In the genomic region with DNA sequence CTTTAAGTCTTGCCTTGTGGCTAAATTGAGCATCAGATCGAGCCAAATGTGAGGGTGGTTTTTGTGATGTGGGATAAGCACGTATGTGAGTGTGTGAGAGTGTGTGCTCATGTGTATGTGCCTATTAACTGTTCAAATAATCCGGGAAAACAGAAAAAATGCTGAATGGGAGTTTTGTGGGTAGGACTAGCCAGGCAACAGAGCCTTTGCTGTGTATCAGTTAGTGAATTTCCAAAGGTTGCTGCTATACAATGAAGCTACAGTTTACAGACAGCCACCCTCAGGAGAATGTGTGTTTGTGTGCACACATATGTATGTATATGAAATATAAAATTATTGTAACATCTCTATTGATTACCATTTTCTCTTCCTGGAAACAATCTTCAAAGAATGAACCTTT, we compare ENCODE assay signal across 30 cellular contexts.
"Had no signal": no experiment of that assay in that cellular context is flagged by ENCODE, and none has a peak within 500 bp of the region (broad histone marks: within the 10 kb centered on the region; RNA-seq: fewer than 3 reads in every experiment).

No MANE protein-coding gene starts in this region.

- H3K4me1 ChIP-seq: adrenal gland, body of pancreas, gastrocnemius medialis, left ventricle myocardium inferior, thyroid gland had no signal

- H3K27ac Mint-ChIP-seq: activated naive CD8-positive, alpha-beta T cell treated with anti-CD3 and anti-CD28 coated beads for 36 hours; natural killer cell treated with Interleukin-12 subunit alpha and Interleukin-12 subunit beta and Interleukin-15 and Interleukin-18, amount 100 ng/mL, for 72 hours; stimulated activated effector memory CD8-positive, alpha-beta T cell treated with anti-CD3 and anti-CD28 coated beads, Interleukin-12 subunit alpha, Interleukin-12 subunit beta, amount 100 ng/mL, for 72 hours; stimulated activated naive CD8-positive, alpha-beta T cell treated with anti-CD3 and anti-CD28 coated beads, Interleukin-15, amount 100 ng/mL, for 72 hours had no signal

- H3K4me3 Mint-ChIP-seq: activated naive CD8-positive, alpha-beta T cell treated with anti-CD3 and anti-CD28 coated beads for 36 hours; natural killer cell treated with Interleukin-12 subunit alpha and Interleukin-12 subunit beta and Interleukin-15 and Interleukin-18, amount 100 ng/mL, for 72 hours; stimulated activated effector memory CD8-positive, alpha-beta T cell treated with anti-CD3 and anti-CD28 coated beads, Interleukin-12 subunit alpha, Interleukin-12 subunit beta, amount 100 ng/mL, for 72 hours; stimulated activated naive CD8-positive, alpha-beta T cell treated with anti-CD3 and anti-CD28 coated beads, Interleukin-15, amount 100 ng/mL, for 72 hours had no signal

- H3K36me3 ChIP-seq: adrenal gland, gastrocnemius medialis, left ventricle myocardium inferior, neutrophil, thyroid gland, WERI-Rb-1 had no signal

- H3K27ac ChIP-seq: adrenal gland, body of pancreas, gastrocnemius medialis, left ventricle myocardium inferior, neutrophil, skin epidermis, thyroid gland, WERI-Rb-1 had no signal

- H3K9me3 ChIP-seq: adrenal gland, body of pancreas, gastrocnemius medialis, left ventricle myocardium inferior, mucosa of descending colon, neutrophil, thyroid gland had no signal

- H3K27me3 ChIP-seq: adrenal gland, body of pancreas, gastrocnemius medialis, neutrophil, thyroid gland had no signal

- H3K36me3 Mint-ChIP-seq: activated naive CD8-positive, alpha-beta T cell treated with anti-CD3 and anti-CD28 coated beads for 36 hours; natural killer cell treated with Interleukin-12 subunit alpha and Interleukin-12 subunit beta and Interleukin-15 and Interleukin-18, amount 100 ng/mL, for 72 hours; stimulated activated effector memory CD8-positive, alpha-beta T cell treated with anti-CD3 and anti-CD28 coated beads, Interleukin-12 subunit alpha, Interleukin-12 subunit beta, amount 100 ng/mL, for 72 hours had no signal

- ATAC-seq: activated CD4-positive, CD25-positive, alpha-beta regulatory T cell treated with anti-CD3 and anti-CD28 coated beads, Interleukin-2, amount 50 U/mL, for 24 hours; body of pancreas; gastrocnemius medialis; mucosa of descending colon; natural killer cell treated with Interleukin-12 subunit alpha and Interleukin-12 subunit beta and Interleukin-15 and Interleukin-18, amount 100 ng/mL, for 72 hours; sciatic nerve; stimulated activated effector memory CD8-positive, alpha-beta T cell treated with anti-CD3 and anti-CD28 coated beads, Interleukin-12 subunit alpha, Interleukin-12 subunit beta, amount 100 ng/mL, for 72 hours; stimulated activated naive CD8-positive, alpha-beta T cell treated with anti-CD3 and anti-CD28 coated beads, Interleukin-15, amount 100 ng/mL, for 72 hours had no signal

- DNase-seq: activated CD4-positive, alpha-beta T cell treated with anti-CD3 and anti-CD28 coated beads for 48 hours; activated CD4-positive, alpha-beta T cell treated with anti-CD3 and anti-CD28 coated beads, Interleukin-2, amount 50 U/mL, for 48 hours; activated CD8-positive, alpha-beta memory T cell treated with anti-CD3 and anti-CD28 coated beads for 24 hours; activated effector memory CD4-positive, alpha-beta T cell treated with Interleukin-2 at 50 U/mL for 16 hours; activated naive CD4-positive, alpha-beta T cell treated with Interleukin-2 at 50 U/mL for 16 hours; activated naive CD8-positive, alpha-beta T cell treated with anti-CD3 and anti-CD28 coated beads for 36 hours; adrenal gland; aorta; body of pancreas; effector CD8-positive, alpha-beta T cell; gastrocnemius medialis; glutamatergic neuron; islet precursor cell; left ventricle myocardium inferior; mucosa of descending colon; stimulated activated CD4-positive, alpha-beta T cell treated with anti-CD3 and anti-CD28 coated beads, Interleukin-12 subunit alpha, Interleukin-12 subunit beta, amount 100 ng/mL, for 4 hours; stimulated activated CD4-positive, alpha-beta T cell treated with anti-CD3 and anti-CD28 coated beads, Interleukin-4, amount 100 ng/mL, for 1 hour; stimulated activated naive CD8-positive, alpha-beta T cell treated with anti-CD3 and anti-CD28 coated beads, Interleukin-15, amount 100 ng/mL, for 72 hours; substantia nigra; T-helper 9 cell; thyroid gland; WERI-Rb-1 had no signal

- H3K4me1 Mint-ChIP-seq: activated naive CD8-positive, alpha-beta T cell treated with anti-CD3 and anti-CD28 coated beads for 36 hours; stimulated activated effector memory CD8-positive, alpha-beta T cell treated with anti-CD3 and anti-CD28 coated beads, Interleukin-12 subunit alpha, Interleukin-12 subunit beta, amount 100 ng/mL, for 72 hours; stimulated activated naive CD8-positive, alpha-beta T cell treated with anti-CD3 and anti-CD28 coated beads, Interleukin-15, amount 100 ng/mL, for 72 hours had no signal

- FAIRE-seq: colon had no signal

- H3K27me3 Mint-ChIP-seq: activated naive CD8-positive, alpha-beta T cell treated with anti-CD3 and anti-CD28 coated beads for 36 hours; natural killer cell treated with Interleukin-12 subunit alpha and Interleukin-12 subunit beta and Interleukin-15 and Interleukin-18, amount 100 ng/mL, for 72 hours; stimulated activated naive CD8-positive, alpha-beta T cell treated with anti-CD3 and anti-CD28 coated beads, Interleukin-15, amount 100 ng/mL, for 72 hours had no signal

- H3K4me3 ChIP-seq: adrenal gland, body of pancreas, gastrocnemius medialis, left ventricle myocardium inferior, lung, mucosa of descending colon, skin epidermis, thyroid gland had no signal
